29 cellular contexts compared by ENCODE assay signal in genomic region chr12:116078396-116078795, GRCh38.
"Had no signal": no experiment of that assay in that cellular context is flagged by ENCODE, and none has a peak within 500 bp of the region (broad histone marks: within the 10 kb centered on the region; RNA-seq: fewer than 3 reads in every experiment).

No MANE protein-coding gene starts in this region.

- H3K36me3 ChIP-seq: ovary, right lobe of liver, sigmoid colon, stomach, thoracic aorta, thyroid gland, upper lobe of left lung, vagina had no signal

- H3K4me3 ChIP-seq: ovary, psoas muscle, right lobe of liver, sigmoid colon, stomach, thoracic aorta, thyroid gland, tibial nerve, upper lobe of left lung, vagina had no signal

- FAIRE-seq: small intestine, urothelium cell line had no signal

- H3K27me3 Mint-ChIP-seq: natural killer cell treated with Interleukin-12 subunit alpha and Interleukin-12 subunit beta and Interleukin-15 and Interleukin-18, amount 100 ng/mL, for 72 hours; progenitor cell of endocrine pancreas; stimulated activated naive B cell treated with anti-CD40 and anti-IgM and Interleukin-4, amounts not matched to agents 10 μg/mL and 1 μg/mL and 100 μg/mL, for 72 hours; stimulated activated naive CD8-positive, alpha-beta T cell treated with anti-CD3 and anti-CD28 coated beads, Interleukin-15, Interleukin-2, amounts not matched to agents 100 ng/mL and 50 ng/mL, for 24 hours had no signal

- DNase-seq: nephron progenitor cell; occipital lobe; ovary; posterior cingulate gyrus; psoas muscle; right cardiac atrium; right lobe of liver; sigmoid colon; small intestine; stimulated activated CD4-positive, alpha-beta T cell treated with anti-CD3 and anti-CD28 coated beads, Interleukin-15, amount 100 ng/mL, for 24 hours; stimulated activated CD4-positive, alpha-beta T cell treated with anti-CD3 and anti-CD28 coated beads, Interleukin-2, amount 100 ng/mL, for 24 hours; stimulated activated CD4-positive, alpha-beta T cell treated with anti-CD3 and anti-CD28 coated beads, Interleukin-2, amount 100 ng/mL, for 48 hours; stimulated activated CD4-positive, alpha-beta T cell treated with anti-CD3 and anti-CD28 coated beads, Interleukin-4, amount 100 ng/mL, for 24 hours; stimulated activated naive B cell treated with anti-CD40 and anti-IgM and Interleukin-4, amounts not matched to agents 10 μg/mL and 1 μg/mL and 100 μg/mL, for 72 hours; stimulated activated naive CD4-positive, alpha-beta T cell treated with Interleukin-2 at 50 U/mL for 16 hours; stomach; thyroid gland; trophoblast cell; upper lobe of left lung had no signal

- H3K9me3 Mint-ChIP-seq: natural killer cell treated with Interleukin-12 subunit alpha and Interleukin-12 subunit beta and Interleukin-15 and Interleukin-18, amount 100 ng/mL, for 72 hours; nephron progenitor cell; neural crest cell; stimulated activated effector memory CD8-positive, alpha-beta T cell treated with anti-CD3 and anti-CD28 coated beads, Interleukin-12 subunit alpha, Interleukin-12 subunit beta, amount 100 ng/mL, for 72 hours; stimulated activated naive B cell treated with anti-CD40 and anti-IgM and Interleukin-4, amounts not matched to agents 10 μg/mL and 1 μg/mL and 100 μg/mL, for 72 hours; stimulated activated naive CD8-positive, alpha-beta T cell treated with anti-CD3 and anti-CD28 coated beads, Interleukin-15, Interleukin-2, amounts not matched to agents 100 ng/mL and 50 ng/mL, for 24 hours had no signal

- ATAC-seq: natural killer cell treated with Interleukin-12 subunit alpha and Interleukin-12 subunit beta and Interleukin-15 and Interleukin-18, amount 100 ng/mL, for 72 hours; psoas muscle; right cardiac atrium; right lobe of liver; stimulated activated effector memory CD8-positive, alpha-beta T cell treated with anti-CD3 and anti-CD28 coated beads, Interleukin-12 subunit alpha, Interleukin-12 subunit beta, amount 100 ng/mL, for 72 hours; stimulated activated naive B cell treated with anti-CD40 and anti-IgM and Interleukin-4, amounts not matched to agents 10 μg/mL and 1 μg/mL and 100 μg/mL, for 72 hours had no signal

- H3K27ac ChIP-seq: ovary, parathyroid adenoma, psoas muscle, right lobe of liver, sigmoid colon, stomach, thoracic aorta, thyroid gland, tibial nerve, upper lobe of left lung, vagina had no signal

- H3K9ac ChIP-seq: parathyroid adenoma had no signal

- H3K9me3 ChIP-seq: ovary, psoas muscle, right lobe of liver, sigmoid colon, stomach, thoracic aorta, thyroid gland, tibial nerve, upper lobe of left lung, vagina had no signal

- H3K27me3 ChIP-seq: ovary, right lobe of liver, sigmoid colon, stomach, thyroid gland, tibial nerve, upper lobe of left lung, vagina had no signal

- H3K27ac Mint-ChIP-seq: nephron progenitor cell; progenitor cell of endocrine pancreas; stimulated activated effector memory CD8-positive, alpha-beta T cell treated with anti-CD3 and anti-CD28 coated beads, Interleukin-12 subunit alpha, Interleukin-12 subunit beta, amount 100 ng/mL, for 72 hours; stimulated activated naive B cell treated with anti-CD40 and anti-IgM and Interleukin-4, amounts not matched to agents 10 μg/mL and 1 μg/mL and 100 μg/mL, for 72 hours; stimulated activated naive CD8-positive, alpha-beta T cell treated with anti-CD3 and anti-CD28 coated beads, Interleukin-15, Interleukin-2, amounts not matched to agents 100 ng/mL and 50 ng/mL, for 24 hours had no signal

- H2AFZ ChIP-seq: parathyroid adenoma had no signal

- H3K4me3 Mint-ChIP-seq: natural killer cell treated with Interleukin-12 subunit alpha and Interleukin-12 subunit beta and Interleukin-15 and Interleukin-18, amount 100 ng/mL, for 72 hours; nephron progenitor cell; neural crest cell; stimulated activated effector memory CD8-positive, alpha-beta T cell treated with anti-CD3 and anti-CD28 coated beads, Interleukin-12 subunit alpha, Interleukin-12 subunit beta, amount 100 ng/mL, for 72 hours; stimulated activated naive B cell treated with anti-CD40 and anti-IgM and Interleukin-4, amounts not matched to agents 10 μg/mL and 1 μg/mL and 100 μg/mL, for 72 hours; stimulated activated naive CD8-positive, alpha-beta T cell treated with anti-CD3 and anti-CD28 coated beads, Interleukin-15, Interleukin-2, amounts not matched to agents 100 ng/mL and 50 ng/mL, for 24 hours had no signal

- H3K36me3 Mint-ChIP-seq: natural killer cell treated with Interleukin-12 subunit alpha and Interleukin-12 subunit beta and Interleukin-15 and Interleukin-18, amount 100 ng/mL, for 72 hours; stimulated activated effector memory CD8-positive, alpha-beta T cell treated with anti-CD3 and anti-CD28 coated beads, Interleukin-12 subunit alpha, Interleukin-12 subunit beta, amount 100 ng/mL, for 72 hours had no signal

- H3K4me1 ChIP-seq: thyroid gland, upper lobe of left lung had no signal
